8 cellular contexts compared by ENCODE assay signal in genomic region chr10:30433286-30433778, GRCh38. TPM values are rescaled to one million over a fixed set of nuclear protein-coding genes. Genes with fewer than 3 reads are reported as not detected.
DNase-seq lines count a peak whose midpoint lies in the region; ATAC-seq, FAIRE-seq and TF ChIP-seq lines count a peak whose summit lies in the region.

No MANE protein-coding gene starts in this region.

- H3K27ac ChIP-seq in 22Rv1 (peak overlapping the region; percentile 54), SJSA1 (peak overlapping the region; percentile 84), K562 (ENCODE audit: extremely low read depth, low read depth, low read length) (peak overlapping the region; percentile 95), skeletal muscle tissue (ENCODE audit: low read depth, low read length) (peak overlapping the region; percentile 98)

- in situ Hi-C loops in K562 (cut with MboI), result no loop called here

- BruUV-seq in K562 (replicated peaks; lab: Mats Ljungman, UMichigan), result TSS peak; percentile 50

- peaks cover 5% of the 10 kb centered on the region; the same call in 1 of the 2 replicates for H3K36me3 ChIP-seq in SJSA1
- H3K36me3 ChIP-seq in K562 (ENCODE audit: control insufficient read depth, insufficient read depth, low read length), result peaks cover 12% of the 10 kb centered on the region; the same call in 2 of the 3 replicates
- peaks cover 0 to 6% (median 6%) of the 10 kb centered on the region in 3 donors for H3K36me3 ChIP-seq in skeletal muscle tissue (ENCODE audit: control insufficient read depth in 3 of 3, insufficient read depth in 3 of 3, low read length in 3 of 3)

- TF ChIP-seq POLR2A in K562 (conservative IDR thresholded peaks at IDR 0.05), result no peak

- peak; percentile 4 for ATAC-seq in GM18499 (IDR thresholded peaks at IDR 0.05; ENCODE audit: insufficient read depth, unreplicated experiment)
- ATAC-seq in HG03097 (IDR thresholded peaks at IDR 0.05; ENCODE audit: low FRiP score, unreplicated experiment), result peak; percentile 8
- peak; percentile 18 for ATAC-seq in K562

- H3K9me1 ChIP-seq in K562 (ENCODE audit: control insufficient read depth, insufficient read depth, low read length), result no peaks in the 10 kb centered on the region

- CTCF ChIA-PET in K562 (lab: Yijun Ruan, JAX; ENCODE audit: low intra/inter-chr PET ratio), result no interaction called here

- H3K4me1 ChIP-seq in SJSA1 (replicated peaks) (peaks cover 38% of the 10 kb centered on the region), K562 (replicated peaks in 1 of 2; ENCODE audit: control insufficient read depth in 2 of 2, insufficient read depth in 2 of 2, low read length in 2 of 2) (peaks cover 36 to 37% of the 10 kb centered on the region in 2 experiments), skeletal muscle tissue (ENCODE audit: control insufficient read depth in 3 of 3, insufficient read depth in 3 of 3, low read length in 3 of 3) (peaks cover 31 to 42% (median 38%) of the 10 kb centered on the region in 3 donors)

- TF ChIP-seq CTCF in 22Rv1 (IDR thresholded peaks at IDR 0.05) (no peak), K562 (IDR thresholded peaks at IDR 0.05 in 2 of 3, conservative IDR thresholded peaks at IDR 0.05 in 1 of 3; ENCODE audit: insufficient read depth in 2 of 3, low read depth in 1 of 3, low read length in 3 of 3) (no peak)

- 1% methylated on average over 30 of the region's 38 CpGs for WGBS in K562 (ENCODE audit: insufficient coverage, low coverage, missing lambda C conversion rate)

- H3K79me2 ChIP-seq in K562 (ENCODE audit: control insufficient read depth, insufficient read depth, low read length), result peaks cover 42% of the 10 kb centered on the region

- no peak for FAIRE-seq in K562 (lab: Jason Lieb, UNC)

- no peaks in the 10 kb centered on the region; the same call in 1 of the 2 replicates for H4K20me1 ChIP-seq in K562 (replicated peaks; ENCODE audit: control insufficient read depth, insufficient read depth, low read length)

- DNase-seq in SJSA1 (ENCODE audit: low read depth in 1 of 2, low spot score in 2 of 2), result peak; percentile 71 to 83
- DNase-seq in K562 (ENCODE audit: extremely low read depth in 1 of 4, low spot score in 3 of 4), result peak in 3 of 4 experiments; percentile 25 to 75 (median 42)
- no peak for DNase-seq in NCI-H1930 (lab: John Stamatoyannopoulos, UW)

- H3K4me2 ChIP-seq in K562 (ENCODE audit: insufficient read depth, low read length), result peak overlapping the region; percentile 97

- POLR2A ChIA-PET in K562 (lab: Yijun Ruan, JAX), result interaction anchor here (1.0 to 6.0 kb wide), 5 partner anchors 9 to 150 kb away, joined by 3 to 38 read pairs (median 5); no protein-coding TSS in a partner anchor

- TF ChIP-seq RAD21 in K562 (CRISPR knock-in tag; conservative IDR thresholded peaks at IDR 0.05 in 1 of 2, IDR thresholded peaks at IDR 0.05 in 1 of 2), result no peak

- TF ChIP-seq EP300 in K562 (IDR thresholded peaks at IDR 0.05; ENCODE audit: low read length), result no peak; the same call in 1 of the 2 replicates

- H3K9ac ChIP-seq in K562 (ENCODE audit: insufficient read depth in 1 of 2, low read depth in 2 of 2, low read length in 2 of 2), result peak overlapping the region; percentile 88 to 95
- peak overlapping the region; percentile 86 to 96 (median 90) for H3K9ac ChIP-seq in skeletal muscle tissue (ENCODE audit: low read depth in 1 of 3, low read length in 3 of 3)

- H3K27me3 ChIP-seq in SJSA1 (replicated peaks), result no peaks in the 10 kb centered on the region
- H3K27me3 ChIP-seq in K562 (ENCODE audit: control insufficient read depth in 2 of 2, insufficient read depth in 2 of 2, low read length in 2 of 2), result no peaks in the 10 kb centered on the region
- H3K27me3 ChIP-seq in skeletal muscle tissue (ENCODE audit: control insufficient read depth in 3 of 3, insufficient read depth in 3 of 3, low read length in 3 of 3), result no peaks in the 10 kb centered on the region

- peak overlapping the region; percentile 79 for H3K4me3 ChIP-seq in SJSA1
- peak overlapping the region; percentile 75 for H3K4me3 ChIP-seq in K562
- peak overlapping the region; percentile 89 for H3K4me3 ChIP-seq in iPS-18c (ENCODE audit: insufficient read depth, low read depth, low read length)
- H3K4me3 ChIP-seq in skeletal muscle tissue (ENCODE audit: low read length in 3 of 3), result peak overlapping the region; percentile 76 to 93 (median 78)

- intact Hi-C loops in K562 (cut with micrococcal nuclease), result no loop called here

- H3K9me3 ChIP-seq in SJSA1 (replicated peaks), result no peaks in the 10 kb centered on the region
- H3K9me3 ChIP-seq in K562 (replicated peaks; ENCODE audit: control insufficient read depth, insufficient read depth, low read depth, low read length), result no peaks in the 10 kb centered on the region
- no peaks in the 10 kb centered on the region for H3K9me3 ChIP-seq in iPS-18c (ENCODE audit: control insufficient read depth, insufficient read depth, low read length)
- H3K9me3 ChIP-seq in skeletal muscle tissue (ENCODE audit: control insufficient read depth in 3 of 3, low read length in 3 of 3), result no peaks in the 10 kb centered on the region

- H2AFZ ChIP-seq in K562 (ENCODE audit: low read depth, low read length), result peak overlapping the region; percentile 71

RNA-seq across cellular contexts. Expression of gene MAP3K8, which starts 0.7 kb away (rescaled TPM):
- 3.9 and 4.2 TPM in 2 replicates for total RNA-seq in SJSA1 (2014; rRNA removed; shearing (Covaris generic))
- 21.7 and 52.3 TPM in 2 replicates for total RNA-seq in K562 (2011; cell fraction: chromatin; rRNA removed; ENCODE audit: low replicate concordance)
- total RNA-seq in K562 (2011; cell fraction: nucleolus; rRNA removed), result 13.8 and 18.8 TPM in 2 replicates
- total RNA-seq in K562 (2011; cell fraction: nucleoplasm; rRNA removed), result 19.1 and 23.8 TPM in 2 replicates
- total RNA-seq in K562 (2014; rRNA removed), result 6.9 and 10.0 TPM in 2 replicates
- total RNA-seq in K562 (2014; rRNA removed; fragmentation: Illumina TruSeq; extraction: Trizol), result 13.5 and 13.6 TPM in 2 replicates
- total RNA-seq in K562 (2015; rRNA removed; fragmentation: Illumina TruSeq; extraction: Trizol), result 8.4 and 9.8 TPM in 2 replicates
- 14.1 and 15.7 TPM in 2 replicates for total RNA-seq in K562 (2021)
- 23.6 and 26.3 TPM in 2 replicates for polyA plus RNA-seq in K562 (2011; rRNA removed)
- 6.3 and 13.7 TPM in 2 replicates for polyA plus RNA-seq in K562 (2011; cell fraction: cytosol; rRNA removed)
- polyA plus RNA-seq in K562 (2011; cell fraction: nucleus; rRNA removed), result 15.7 and 29.1 TPM in 2 replicates
- polyA plus RNA-seq in K562 (2012), result 11.4 and 15.1 TPM in 2 replicates
- polyA plus RNA-seq in K562 (2014; fragmentation: Illumina TruSeq; extraction: Trizol), result 11.5 and 12.0 TPM in 2 replicates
- 10 to 100 TPM; 14.0 to 16.4 TPM for polyA plus RNA-seq in K562 (2014; fragmentation: Nextera tagmentation; extraction: Ambion mirVana)
- 12.9 and 14.7 TPM in 2 replicates for polyA plus RNA-seq in K562 (2014; rRNA removed)
- 14.3 and 25.8 TPM in 2 replicates for polyA minus RNA-seq in K562 (2011; rRNA and poly(A)+ RNA removed)
- 2.7 and 7.8 TPM in 2 replicates for polyA minus RNA-seq in K562 (2011; cell fraction: cytosol; rRNA and poly(A)+ RNA removed)
- polyA minus RNA-seq in K562 (2011; cell fraction: nucleus; rRNA and poly(A)+ RNA removed), result 7.5 and 22.9 TPM in 2 replicates
- total RNA-seq in skeletal muscle tissue, result 16.7 TPM

Comparison
In these comparisons a context has a peak if more than half of its experiments do, and no peak if none do; other contexts are left out.
1. DNase-seq: peak in SJSA1 (2 of 2) and K562 (3 of 4); none in NCI-H1930 (0 of 2).
2. Peak in every context shown above with its lines, with median percentiles within 50 percentile points of each other: H3K27ac ChIP-seq, ATAC-seq and H3K4me3 ChIP-seq.